8 cellular contexts compared by ENCODE assay signal in genomic region chr2:32355976-32356734, GRCh38. TPM values are rescaled to one million over a fixed set of nuclear protein-coding genes. Genes with fewer than 3 reads are reported as not detected.
DNase-seq lines count a peak whose midpoint lies in the region; ATAC-seq, FAIRE-seq and TF ChIP-seq lines count a peak whose summit lies in the region.

No MANE protein-coding gene starts in this region.

- peaks cover 22% of the 10 kb centered on the region for H3K36me3 Mint-ChIP-seq in activated naive CD8-positive, alpha-beta T cell treated with anti-CD3 and anti-CD28 coated beads for 36 hours

- no peak for FAIRE-seq in keratinocyte (lab: Jason Lieb, UNC)

- peak; percentile 27 for DNase-seq in DMS114 treated with DMSO at 0.1 percent for 48 hours (lab: John Stamatoyannopoulos, UW; ENCODE audit: unreplicated experiment)
- peak; percentile 19 for DNase-seq in HPDE6-E6E7 (ENCODE audit: extremely low spot score)
- no peak for DNase-seq in activated naive CD8-positive, alpha-beta T cell treated with anti-CD3 and anti-CD28 coated beads for 36 hours
- no peak for DNase-seq in keratinocyte (ENCODE audit: low read depth, low spot score)
- peak in 1 of 49 donors; percentile 66 for DNase-seq in substantia nigra (lab: John Stamatoyannopoulos, UW)
- no peak for DNase-seq in GM13976 (ENCODE audit: low spot score)

- H3K27ac ChIP-seq in keratinocyte (ENCODE audit: control insufficient read depth, insufficient read depth, low read length), result peak overlapping the region; percentile 79
- peak overlapping the region; percentile 92 for H3K27ac ChIP-seq in substantia nigra (ENCODE audit: low read depth, low read length, poor library complexity, severe bottlenecking)

- H3K4me3 ChIP-seq in keratinocyte (ENCODE audit: control insufficient read depth in 2 of 3, extremely low read depth in 1 of 3, insufficient read depth in 2 of 3, low read depth in 1 of 3, low read length in 3 of 3), result peak overlapping the region; percentile 83 to 97 (median 94)

- H3K9me3 ChIP-seq in keratinocyte (ENCODE audit: control insufficient read depth, low read depth, low read length), result no peaks in the 10 kb centered on the region

- no peak for ATAC-seq in HG03196 (IDR thresholded peaks at IDR 0.05; ENCODE audit: unreplicated experiment)
- ATAC-seq in HG03442 (IDR thresholded peaks at IDR 0.05; ENCODE audit: unreplicated experiment), result no peak

- no peaks in the 10 kb centered on the region for H3K27me3 Mint-ChIP-seq in activated naive CD8-positive, alpha-beta T cell treated with anti-CD3 and anti-CD28 coated beads for 36 hours

- peaks cover 0 to 6% of the 10 kb centered on the region in 2 experiments for H3K36me3 ChIP-seq in keratinocyte (ENCODE audit: control insufficient read depth in 2 of 2, extremely low read depth in 1 of 2, insufficient read depth in 2 of 2, low read length in 2 of 2)

- H3K27ac Mint-ChIP-seq in activated naive CD8-positive, alpha-beta T cell treated with anti-CD3 and anti-CD28 coated beads for 36 hours, result peak overlapping the region; percentile 86

- H3K9me1 ChIP-seq in keratinocyte (ENCODE audit: control insufficient read depth, extremely low read depth, insufficient read depth, low read length), result peaks cover 2% of the 10 kb centered on the region

- no peaks in the 10 kb centered on the region for H3K27me3 ChIP-seq in keratinocyte (ENCODE audit: control insufficient read depth, extremely low read depth, insufficient read depth, low read length)

- H3K4me2 ChIP-seq in keratinocyte (ENCODE audit: control insufficient read depth, extremely low read depth, insufficient read depth, low read depth, low read length), result peak overlapping the region; percentile 85

- in situ Hi-C loops in GM13976 (cut with MboI; ENCODE audit: low sequenced_read_pairs, unreplicated experiment), result no loop called here

- H4K20me1 ChIP-seq in keratinocyte (ENCODE audit: control insufficient read depth, extremely low read depth, insufficient read depth, low read length), result peaks cover 4% of the 10 kb centered on the region

- peak overlapping the region; percentile 87 for H3K9ac ChIP-seq in keratinocyte (ENCODE audit: control insufficient read depth, extremely low read depth, insufficient read depth, low read length)

- peak overlapping the region; percentile 86 for H3K4me3 Mint-ChIP-seq in activated naive CD8-positive, alpha-beta T cell treated with anti-CD3 and anti-CD28 coated beads for 36 hours

- peaks cover 29% of the 10 kb centered on the region for H3K4me1 Mint-ChIP-seq in activated naive CD8-positive, alpha-beta T cell treated with anti-CD3 and anti-CD28 coated beads for 36 hours

- TF ChIP-seq CTCF in keratinocyte (optimal IDR thresholded peaks at IDR 0.05 in 1 of 3, IDR thresholded peaks at IDR 0.05 in 1 of 3, conservative IDR thresholded peaks at IDR 0.05 in 1 of 3; ENCODE audit: extremely low read depth in 1 of 3, insufficient read depth in 2 of 3, low read length in 3 of 3), result no peak
- TF ChIP-seq CTCF in GM13976 (IDR thresholded peaks at IDR 0.05; ENCODE audit: borderline replicate concordance, control extremely low read depth, extremely low read depth, insufficient read depth, missing control alignments), result no peak

- dilution Hi-C loops in keratinocyte (cut with MboI; ENCODE audit: extremely low pct_ligation_motif_present, low sequenced_read_pairs), result no loop called here

- H3K9me3 Mint-ChIP-seq in activated naive CD8-positive, alpha-beta T cell treated with anti-CD3 and anti-CD28 coated beads for 36 hours, result no peaks in the 10 kb centered on the region

- peak overlapping the region; percentile 79 for H2AFZ ChIP-seq in keratinocyte (ENCODE audit: control insufficient read depth, low read length)

- H3K4me1 ChIP-seq in keratinocyte (ENCODE audit: control insufficient read depth, extremely low read depth, insufficient read depth, low read length), result peaks cover 15% of the 10 kb centered on the region

- peaks cover 42% of the 10 kb centered on the region for H3K79me2 ChIP-seq in keratinocyte (ENCODE audit: control insufficient read depth, insufficient read depth, low read length)

RNA-seq across cellular contexts. Expression of gene BIRC6, which starts 0.7 kb away (rescaled TPM):
- 10 to 100 TPM; 59.7 to 60.9 TPM for total RNA-seq in activated naive CD8-positive, alpha-beta T cell treated with anti-CD3 and anti-CD28 coated beads for 36 hours
- polyA plus RNA-seq in keratinocyte, result 41.0 to 62.6 TPM (median 57.0 TPM) in 3 replicates
- 59.5 TPM for polyA plus RNA-seq in keratinocyte (2011; ENCODE audit: low read depth)
- 17.8 and 31.0 TPM in 2 replicates for polyA plus RNA-seq in keratinocyte (2011; cell fraction: cytosol; rRNA removed)
- 110 and 126 TPM in 2 replicates for polyA plus RNA-seq in keratinocyte (2011; cell fraction: nucleus; rRNA removed)
- 20.2 and 34.6 TPM in 2 replicates for polyA plus RNA-seq in keratinocyte (2012; ENCODE audit: low replicate concordance)
- polyA minus RNA-seq in keratinocyte, result 357 to 630 TPM (median 590 TPM) in 3 replicates
- 87.7 TPM for polyA minus RNA-seq in keratinocyte (2011; cell fraction: cytosol; rRNA and poly(A)+ RNA removed)
- 300 and 590 TPM in 2 replicates for polyA minus RNA-seq in keratinocyte (2011; cell fraction: nucleus; rRNA and poly(A)+ RNA removed)

Comparison
In these comparisons a context has a peak if more than half of its experiments do, and no peak if none do; other contexts are left out.
1. DNase-seq: peak in DMS114 treated with DMSO at 0.1 percent for 48 hours (single experiment) and HPDE6-E6E7 (single experiment); none in activated naive CD8-positive, alpha-beta T cell treated with anti-CD3 and anti-CD28 coated beads for 36 hours (single experiment), keratinocyte (single experiment) and GM13976 (single experiment).